Comparison of ENCODE assay signal across 30 cellular contexts in the genomic region with DNA sequence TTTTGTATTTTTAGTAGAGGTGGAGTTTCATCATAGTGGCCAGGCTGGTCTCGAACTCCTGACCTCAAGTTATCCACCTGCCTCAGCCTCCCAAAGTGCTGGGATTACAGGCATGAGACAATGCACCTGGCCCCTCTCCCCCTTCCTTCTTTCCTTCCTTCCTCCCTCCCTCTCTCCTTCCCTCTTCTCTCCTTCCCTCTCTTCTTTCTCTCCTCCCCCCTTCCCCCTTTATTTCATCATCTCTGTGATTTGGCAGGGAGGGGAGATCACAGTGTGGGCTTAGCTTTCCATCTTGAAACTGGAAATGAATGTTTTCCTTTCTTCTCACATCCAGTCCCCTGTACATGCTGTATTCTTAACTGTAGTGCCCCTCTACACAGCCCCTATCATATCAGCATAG.
"Had no signal": no experiment of that assay in that cellular context is flagged by ENCODE, and none has a peak within 500 bp of the region (broad histone marks: within the 10 kb centered on the region; RNA-seq: fewer than 3 reads in every experiment).

No MANE protein-coding gene starts in this region.

- H3K4me3 Mint-ChIP-seq: activated CD4-positive, alpha-beta memory T cell treated with anti-CD3 and anti-CD28 coated beads for 36 hours; activated CD4-positive, alpha-beta T cell treated with anti-CD3 and anti-CD28 coated beads for 36 hours; activated CD4-positive, alpha-beta T cell treated with anti-CD3 and anti-CD28 coated beads, Interleukin-2, amount 10 ng/mL, durations not matched to agents 24 days and 14 days; activated CD8-positive, alpha-beta memory T cell treated with anti-CD3 and anti-CD28 coated beads, Interleukin-2, amount 10 ng/mL, durations not matched to agents 7 days and 5 days; activated CD8-positive, alpha-beta T cell treated with anti-CD3 and anti-CD28 coated beads, Interleukin-2, amount 10 ng/mL, durations not matched to agents 7 days and 5 days; activated naive CD4-positive, alpha-beta T cell treated with anti-CD3 and anti-CD28 coated beads for 36 hours; activated naive CD4-positive, alpha-beta T cell treated with anti-CD3 and anti-CD28 coated beads, Interleukin-2, amount 50 U/mL, for 24 hours; activated naive CD8-positive, alpha-beta T cell treated with anti-CD3 and anti-CD28 coated beads for 36 hours; activated naive CD8-positive, alpha-beta T cell treated with anti-CD3 and anti-CD28 coated beads, Interleukin-2, amount 50 U/mL, for 24 hours; activated T-helper 1 cell treated with anti-CD3 and anti-CD28 coated beads, Interleukin-12 subunit alpha, Interleukin-12 subunit beta, Interleukin-2, Interleukin-4 antibody, amounts not matched to agents 30 ng/mL and 10 ng/mL and 1 ng/mL, durations not matched to agents 14 hours and 24 hours and 36 hours had no signal

- DNase-seq: activated CD4-positive, alpha-beta memory T cell treated with anti-CD3 and anti-CD28 coated beads for 36 hours; activated CD4-positive, alpha-beta T cell treated with anti-CD3 and anti-CD28 coated beads for 36 hours; activated CD4-positive, alpha-beta T cell treated with anti-CD3 and anti-CD28 coated beads, Interleukin-2, amount 10 ng/mL, durations not matched to agents 24 days and 14 days; activated CD4-positive, CD25-positive, alpha-beta regulatory T cell; activated CD4-positive, CD25-positive, alpha-beta regulatory T cell treated with anti-CD3 and anti-CD28 coated beads, Interleukin-2, amount 50 U/mL, for 72 hours; activated CD8-positive, alpha-beta memory T cell treated with anti-CD3 and anti-CD28 coated beads, Interleukin-2, amount 10 ng/mL, durations not matched to agents 7 days and 5 days; activated CD8-positive, alpha-beta memory T cell treated with anti-CD3 and anti-CD28 coated beads, Interleukin-2, amount 50 U/mL, for 4 hours; activated CD8-positive, alpha-beta T cell treated with anti-CD3 and anti-CD28 coated beads, Interleukin-2, amount 10 ng/mL, durations not matched to agents 7 days and 5 days; activated effector memory CD4-positive, alpha-beta T cell treated with anti-CD3 and anti-CD28 coated beads, Interleukin-2, amount 50 U/mL, for 16 hours; activated naive CD4-positive, alpha-beta T cell treated with anti-CD3 and anti-CD28 coated beads for 36 hours; activated naive CD8-positive, alpha-beta T cell treated with anti-CD3 and anti-CD28 coated beads for 36 hours; activated naive CD8-positive, alpha-beta T cell treated with anti-CD3 and anti-CD28 coated beads, Interleukin-2, amount 50 U/mL, for 24 hours; activated T-cell treated with anti-CD3 and anti-CD28 coated beads, Interleukin-2, amount 50 U/mL, for 1 hour; activated T-cell treated with anti-CD3 and anti-CD28 coated beads, Interleukin-2, amount 50 U/mL, for 48 hours; adrenal gland; amygdala; aorta; body of pancreas; central memory CD4-positive, alpha-beta T cell; cerebellar nuclear complex; colonic mucosa; effector CD8-positive, alpha-beta T cell; esophagus squamous epithelium; foreskin melanocyte; T-helper 2 cell had no signal

- H3K27ac ChIP-seq: colonic mucosa, epithelial cell of prostate, esophagus squamous epithelium, gastroesophageal sphincter had no signal

- H3K9me3 ChIP-seq: adrenal gland, body of pancreas, colonic mucosa, esophagus squamous epithelium, gastroesophageal sphincter had no signal

- H3K36me3 ChIP-seq: colonic mucosa had no signal

- ATAC-seq: activated CD4-positive, alpha-beta T cell treated with anti-CD3 and anti-CD28 coated beads for 36 hours; activated CD8-positive, alpha-beta memory T cell treated with anti-CD3 and anti-CD28 coated beads, Interleukin-2, amount 10 ng/mL, durations not matched to agents 7 days and 5 days; activated CD8-positive, alpha-beta T cell treated with anti-CD3 and anti-CD28 coated beads, Interleukin-2, amount 10 ng/mL, durations not matched to agents 7 days and 5 days; activated naive CD8-positive, alpha-beta T cell treated with anti-CD3 and anti-CD28 coated beads, Interleukin-2, amount 50 U/mL, for 24 hours; gastroesophageal sphincter had no signal

- H3K4me1 ChIP-seq: colonic mucosa had no signal

- H3K36me3 Mint-ChIP-seq: activated CD4-positive, alpha-beta memory T cell treated with anti-CD3 and anti-CD28 coated beads for 36 hours; activated naive CD4-positive, alpha-beta T cell treated with anti-CD3 and anti-CD28 coated beads, Interleukin-2, amount 50 U/mL, for 24 hours; activated naive CD8-positive, alpha-beta T cell treated with anti-CD3 and anti-CD28 coated beads for 36 hours had no signal

- H3K9me3 Mint-ChIP-seq: activated CD4-positive, alpha-beta memory T cell treated with anti-CD3 and anti-CD28 coated beads for 36 hours; activated CD4-positive, alpha-beta T cell treated with anti-CD3 and anti-CD28 coated beads, Interleukin-2, amount 10 ng/mL, durations not matched to agents 24 days and 14 days; activated naive CD4-positive, alpha-beta T cell treated with anti-CD3 and anti-CD28 coated beads for 36 hours; activated naive CD4-positive, alpha-beta T cell treated with anti-CD3 and anti-CD28 coated beads, Interleukin-2, amount 50 U/mL, for 24 hours; activated naive CD8-positive, alpha-beta T cell treated with anti-CD3 and anti-CD28 coated beads for 36 hours; activated naive CD8-positive, alpha-beta T cell treated with anti-CD3 and anti-CD28 coated beads, Interleukin-2, amount 50 U/mL, for 24 hours; activated T-helper 1 cell treated with anti-CD3 and anti-CD28 coated beads, Interleukin-12 subunit alpha, Interleukin-12 subunit beta, Interleukin-2, Interleukin-4 antibody, amounts not matched to agents 30 ng/mL and 10 ng/mL and 1 ng/mL, durations not matched to agents 14 hours and 24 hours and 36 hours had no signal

- H3K27me3 ChIP-seq: adrenal gland, body of pancreas, colonic mucosa, esophagus squamous epithelium, gastroesophageal sphincter had no signal

- H3K27me3 Mint-ChIP-seq: activated CD4-positive, alpha-beta T cell treated with anti-CD3 and anti-CD28 coated beads for 36 hours; activated naive CD4-positive, alpha-beta T cell treated with anti-CD3 and anti-CD28 coated beads, Interleukin-2, amount 50 U/mL, for 24 hours; activated naive CD8-positive, alpha-beta T cell treated with anti-CD3 and anti-CD28 coated beads, Interleukin-2, amount 50 U/mL, for 24 hours had no signal

- H3K27ac Mint-ChIP-seq: activated CD4-positive, alpha-beta memory T cell treated with anti-CD3 and anti-CD28 coated beads for 36 hours; activated CD4-positive, alpha-beta T cell treated with anti-CD3 and anti-CD28 coated beads for 36 hours; activated CD4-positive, alpha-beta T cell treated with anti-CD3 and anti-CD28 coated beads, Interleukin-2, amount 10 ng/mL, durations not matched to agents 24 days and 14 days; activated CD8-positive, alpha-beta memory T cell treated with anti-CD3 and anti-CD28 coated beads, Interleukin-2, amount 10 ng/mL, durations not matched to agents 7 days and 5 days; activated CD8-positive, alpha-beta T cell treated with anti-CD3 and anti-CD28 coated beads, Interleukin-2, amount 10 ng/mL, durations not matched to agents 7 days and 5 days; activated naive CD4-positive, alpha-beta T cell treated with anti-CD3 and anti-CD28 coated beads for 36 hours; activated naive CD4-positive, alpha-beta T cell treated with anti-CD3 and anti-CD28 coated beads, Interleukin-2, amount 50 U/mL, for 24 hours; activated naive CD8-positive, alpha-beta T cell treated with anti-CD3 and anti-CD28 coated beads for 36 hours; activated naive CD8-positive, alpha-beta T cell treated with anti-CD3 and anti-CD28 coated beads, Interleukin-2, amount 50 U/mL, for 24 hours; activated T-helper 1 cell treated with anti-CD3 and anti-CD28 coated beads, Interleukin-12 subunit alpha, Interleukin-12 subunit beta, Interleukin-2, Interleukin-4 antibody, amounts not matched to agents 30 ng/mL and 10 ng/mL and 1 ng/mL, durations not matched to agents 14 hours and 24 hours and 36 hours; activated T-helper 2 cell treated with anti-CD3 and anti-CD28 coated beads, Interferon-gamma antibody, Interleukin-2, Interleukin-4, amounts not matched to agents 10 μg/mL and 5 μg/mL and 100 μg/mL, durations not matched to agents 14 hours and 24 hours and 36 hours had no signal

- H3K4me3 ChIP-seq: adrenal gland, body of pancreas, colonic mucosa, esophagus squamous epithelium, gastroesophageal sphincter had no signal
